In genomic region chr7:102466097-102466496, GRCh38 we compare ENCODE assay signal across 10 cellular contexts. TPM values are rescaled to one million over a fixed set of nuclear protein-coding genes. Genes with fewer than 3 reads are reported as not detected.
A peak's percentile ranks its signal among the peaks of the same experiment; 100 is the strongest.
DNase-seq lines count a peak whose midpoint lies in the region; ATAC-seq and TF ChIP-seq lines count a peak whose summit lies in the region.
"Had no signal": no experiment of that assay in that cellular context is flagged by ENCODE, and none has a peak within 500 bp of the region (broad histone marks: within the 10 kb centered on the region; RNA-seq: fewer than 3 reads in every experiment).

No MANE protein-coding gene starts in this region.

- TF ChIP-seq POLR2A in spleen (IDR thresholded peaks at IDR 0.05) (no peak), esophagus squamous epithelium (IDR thresholded peaks at IDR 0.05) (no peak)

- 88 to 95% (median 94%) methylated on average over 7 of the region's 7 CpGs for WGBS in spleen, 5 donors
- 93 to 95% methylated on average over 3 to 7 of the region's 7 CpGs for WGBS in esophagus squamous epithelium, 2 donors

- POLR2A ChIA-PET in activated CD4-positive, alpha-beta T cell treated with anti-CD3 and anti-CD28 coated beads, Interleukin-2, amount 10 ng/mL, durations not matched to agents 7 days and 5 days (lab: Charles Lee) = no interaction called here

- H3K27ac Mint-ChIP-seq in activated CD4-positive, alpha-beta T cell treated with anti-CD3 and anti-CD28 coated beads, Interleukin-2, amount 10 ng/mL, durations not matched to agents 7 days and 5 days = no peak overlapping the region
- H3K27ac Mint-ChIP-seq in T-helper 17 cell = peak overlapping the region; percentile 72

- DNase-seq in activated CD4-positive, alpha-beta T cell treated with anti-CD3 and anti-CD28 coated beads, Interleukin-2, amount 10 ng/mL, durations not matched to agents 7 days and 5 days = no peak
- no peak for DNase-seq in activated CD4-positive, alpha-beta T cell treated with anti-CD3 and anti-CD28 coated beads for 4 hours
- DNase-seq in T-helper 17 cell (no peak), fibroblast of pulmonary artery (ENCODE audit: low read depth) (no peak), spleen (no peak), NCI-H2081 (lab: John Stamatoyannopoulos, UW) (no peak), esophagus squamous epithelium (lab: John Stamatoyannopoulos, UW) (no peak)
- DNase-seq: stimulated activated CD4-positive, alpha-beta T cell treated with anti-CD3 and anti-CD28 coated beads, Interleukin-12 subunit alpha, Interleukin-12 subunit beta, amount 100 ng/mL, for 4 hours had no signal

- H3K4me3 ChIP-seq in fibroblast of pulmonary artery (replicated peaks; ENCODE audit: low read depth, low read length) = peak overlapping the region; percentile 100
- H3K4me3 ChIP-seq in spleen = peak overlapping the region in 6 of 8 donors; percentile 93 to 96 (median 94)
- H3K4me3 ChIP-seq in esophagus squamous epithelium = peak overlapping the region in 2 of 4 donors; percentile 85 to 88

- no peaks in the 10 kb centered on the region for H3K27me3 ChIP-seq in spleen (replicated peaks in 1 of 7)
- H3K27me3 ChIP-seq in esophagus squamous epithelium = no peaks in the 10 kb centered on the region
- H3K27me3 ChIP-seq: transverse colon had no signal

- TF ChIP-seq CTCF in fibroblast of pulmonary artery (IDR thresholded peaks at IDR 0.05; ENCODE audit: low read length, missing control alignments) (no peak), spleen (IDR thresholded peaks at IDR 0.05 in 8 of 11, conservative IDR thresholded peaks at IDR 0.05 in 3 of 11) (no peak), esophagus squamous epithelium (IDR thresholded peaks at IDR 0.05) (no peak)

- ATAC-seq in T-helper 17 cell (no peak), HG02973 (IDR thresholded peaks at IDR 0.05; ENCODE audit: unreplicated experiment) (no peak)

- no peaks in the 10 kb centered on the region for H3K9me3 ChIP-seq in T-helper 17 cell (ENCODE audit: control insufficient read depth, low read length, poor library complexity, severe bottlenecking)
- H3K9me3 ChIP-seq in spleen = no peaks in the 10 kb centered on the region
- H3K9me3 ChIP-seq in esophagus squamous epithelium = no peaks in the 10 kb centered on the region
- H3K9me3 ChIP-seq: transverse colon had no signal

- no peaks in the 10 kb centered on the region for H3K27me3 Mint-ChIP-seq in activated CD4-positive, alpha-beta T cell treated with anti-CD3 and anti-CD28 coated beads, Interleukin-2, amount 10 ng/mL, durations not matched to agents 7 days and 5 days
- no peaks in the 10 kb centered on the region for H3K27me3 Mint-ChIP-seq in T-helper 17 cell

- H3K4me1 Mint-ChIP-seq in activated CD4-positive, alpha-beta T cell treated with anti-CD3 and anti-CD28 coated beads, Interleukin-2, amount 10 ng/mL, durations not matched to agents 7 days and 5 days = peaks cover 26% of the 10 kb centered on the region
- H3K4me1 Mint-ChIP-seq in T-helper 17 cell = peaks cover 22% of the 10 kb centered on the region

- CTCF ChIA-PET in activated CD4-positive, alpha-beta T cell treated with anti-CD3 and anti-CD28 coated beads, Interleukin-2, amount 10 ng/mL, durations not matched to agents 7 days and 5 days (lab: Charles Lee) = interaction anchor here (0.6 to 1.5 kb wide), 2 partner anchors 18 to 41 kb away, joined by 3 read pairs; no protein-coding TSS in a partner anchor

- H3K36me3 Mint-ChIP-seq in activated CD4-positive, alpha-beta T cell treated with anti-CD3 and anti-CD28 coated beads, Interleukin-2, amount 10 ng/mL, durations not matched to agents 7 days and 5 days (ENCODE audit: low read depth) = peaks cover 4% of the 10 kb centered on the region
- H3K36me3 Mint-ChIP-seq in T-helper 17 cell (ENCODE audit: low read depth) = no peaks in the 10 kb centered on the region

- H3K27ac ChIP-seq in spleen = no peak overlapping the region
- H3K27ac ChIP-seq in esophagus squamous epithelium = no peak overlapping the region

- peak overlapping the region; percentile 96 for H3K4me3 Mint-ChIP-seq in activated CD4-positive, alpha-beta T cell treated with anti-CD3 and anti-CD28 coated beads, Interleukin-2, amount 10 ng/mL, durations not matched to agents 7 days and 5 days
- H3K4me3 Mint-ChIP-seq in T-helper 17 cell = peak overlapping the region; percentile 91

- intact Hi-C loops in spleen (cut with DNase I; ENCODE audit: low total_unique reads) = no loop called here
- intact Hi-C loops in esophagus squamous epithelium (cut with DNase I) = loop anchor here (10.0 kb wide), 1 partner anchor 181 kb away; the partner anchor contains the start of gene SH2B2

- H3K36me3 ChIP-seq in spleen (peaks cover 0 to 39% (median 17%) of the 10 kb centered on the region in 6 donors), esophagus squamous epithelium (peaks cover 0 to 35% (median 0%) of the 10 kb centered on the region in 3 donors)
- H3K36me3 ChIP-seq: transverse colon had no signal

- peaks cover 12 to 84% (median 38%) of the 10 kb centered on the region in 6 donors for H3K4me1 ChIP-seq in spleen
- H3K4me1 ChIP-seq in esophagus squamous epithelium = peaks cover 5 to 42% (median 16%) of the 10 kb centered on the region in 3 donors

- H3K9me3 Mint-ChIP-seq in activated CD4-positive, alpha-beta T cell treated with anti-CD3 and anti-CD28 coated beads, Interleukin-2, amount 10 ng/mL, durations not matched to agents 7 days and 5 days = no peaks in the 10 kb centered on the region

RNA-seq across cellular contexts. Expression of gene LRWD1, which starts 1.3 kb away (rescaled TPM):
- total RNA-seq in activated CD4-positive, alpha-beta T cell treated with anti-CD3 and anti-CD28 coated beads, Interleukin-2, amount 10 ng/mL, durations not matched to agents 7 days and 5 days = 10 to 100 TPM; 18.2 to 20.5 TPM
- total RNA-seq in T-helper 17 cell (10 to 100 TPM; 13.5 to 15.2 TPM), spleen (10 to 100 TPM; 19.9 to 42.2 (median 24.1) TPM), esophagus squamous epithelium (10 to 100 TPM in 2 of 4 donors, 1 to 10 TPM in 2; 5.8 to 16.9 (median 11.2) TPM)
- 10 to 100 TPM; 22.1 to 37.3 (median 33.7) TPM for polyA plus RNA-seq in spleen

RNA-seq across cellular contexts. Expression of gene ALKBH4, which starts 1.4 kb away (rescaled TPM):
- total RNA-seq in activated CD4-positive, alpha-beta T cell treated with anti-CD3 and anti-CD28 coated beads, Interleukin-2, amount 10 ng/mL, durations not matched to agents 7 days and 5 days = 10 to 100 TPM; 10.5 to 12.9 TPM
- total RNA-seq in T-helper 17 cell (1 to 10 TPM; 4.4 to 5.5 TPM), spleen (10 to 100 TPM in 6 of 7 donors, 1 to 10 TPM in 1; 9.6 to 15.1 (median 10.7) TPM), esophagus squamous epithelium (10 to 100 TPM in 3 of 4 donors, 1 to 10 TPM in 1; 7.3 to 31.7 (median 13.3) TPM)
- 10 to 100 TPM in 1 of 3 donors, 1 to 10 TPM in 2; 9.0 to 11.1 (median 9.2) TPM for polyA plus RNA-seq in spleen

RNA-seq across cellular contexts. Expression of gene POLR2J, which starts 12.6 kb away (rescaled TPM):
- total RNA-seq in activated CD4-positive, alpha-beta T cell treated with anti-CD3 and anti-CD28 coated beads, Interleukin-2, amount 10 ng/mL, durations not matched to agents 7 days and 5 days = 10 to 100 TPM; 44.3 to 56.4 TPM
- total RNA-seq in T-helper 17 cell (10 to 100 TPM; 35.6 to 37.9 TPM), spleen (10 to 100 TPM in 6 of 7 donors, 1 to 10 TPM in 1; 8.4 to 34.5 (median 30.8) TPM), esophagus squamous epithelium (10 to 100 TPM; 16.8 to 36.0 (median 22.5) TPM)
- polyA plus RNA-seq in spleen = 10 to 100 TPM; 95.6 to 98.8 (median 96.4) TPM

RNA-seq across cellular contexts. Expression of gene ORAI2, which starts 32.7 kb away (rescaled TPM):
- total RNA-seq in activated CD4-positive, alpha-beta T cell treated with anti-CD3 and anti-CD28 coated beads, Interleukin-2, amount 10 ng/mL, durations not matched to agents 7 days and 5 days = 10 to 100 TPM; 61.2 to 63.7 TPM
- total RNA-seq in T-helper 17 cell (10 to 100 TPM; 33.9 to 50.5 TPM), spleen (100 to 1,000 TPM in 3 of 7 donors, 10 to 100 TPM in 4; 75.3 to 146 (median 90.5) TPM), esophagus squamous epithelium (1 to 10 TPM in 3 of 4 donors, under 1 TPM in 1; 0.30 to 9.1 (median 5.1) TPM)
- polyA plus RNA-seq in spleen = 10 to 100 TPM; 31.5 to 74.4 (median 35.4) TPM

RNA-seq across cellular contexts. Expression of gene RASA4B, which starts 51.5 kb away (rescaled TPM):
- total RNA-seq in activated CD4-positive, alpha-beta T cell treated with anti-CD3 and anti-CD28 coated beads, Interleukin-2, amount 10 ng/mL, durations not matched to agents 7 days and 5 days = 10 to 100 TPM; 23.2 to 26.9 TPM
- total RNA-seq in T-helper 17 cell = 10 to 100 TPM; 20.7 to 23.7 TPM
- total RNA-seq in spleen = 10 to 100 TPM; 16.7 to 50.5 (median 22.7) TPM
- polyA plus RNA-seq in spleen = 10 to 100 TPM; 18.5 to 42.2 (median 24.6) TPM
- total RNA-seq in esophagus squamous epithelium = 1 to 10 TPM in 3 of 4 donors, under 1 TPM in 1; 0.97 to 4.2 (median 1.9) TPM
